8 cellular contexts compared by ENCODE assay signal in the genomic region with DNA sequence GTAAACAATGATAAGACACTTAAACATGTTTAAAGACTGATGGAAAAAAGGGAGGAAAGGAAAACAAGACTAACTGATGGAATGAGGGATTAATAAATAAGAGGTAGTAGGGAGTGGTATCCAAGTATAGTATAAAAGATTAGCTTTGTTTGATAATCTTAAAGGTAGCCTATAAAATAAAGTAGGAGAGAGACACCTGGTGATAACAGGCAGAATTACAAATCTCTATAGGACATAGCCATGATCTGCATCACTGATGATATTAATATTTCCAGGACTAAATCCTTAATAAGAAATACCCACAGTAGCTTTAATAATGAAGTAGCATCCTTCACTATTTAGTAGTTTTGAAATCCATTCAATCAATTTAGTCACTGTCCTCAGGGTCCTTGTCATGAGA. TPM values are rescaled to one million over a fixed set of nuclear protein-coding genes. Genes with fewer than 3 reads are reported as not detected.
DNase-seq lines count a peak whose midpoint lies in the region; ATAC-seq, FAIRE-seq and TF ChIP-seq lines count a peak whose summit lies in the region.

No MANE protein-coding gene starts in this region.

- no peak overlapping the region for H3K4me3 ChIP-seq in GM12875 (ENCODE audit: low read depth, low read length)

- intact Hi-C loops in posterior cingulate gyrus (cut with DNase I), result loop anchor here (1.0 kb wide), 1 partner anchor 72 kb away; no protein-coding TSS in a partner anchor

- no peak for ATAC-seq in HG02763 (IDR thresholded peaks at IDR 0.05; ENCODE audit: unreplicated experiment)

- TF ChIP-seq CTCF in AG09319 (IDR thresholded peaks at IDR 0.05; ENCODE audit: low read depth, low read length) (peak; percentile 46), GM12875 (IDR thresholded peaks at IDR 0.05; ENCODE audit: borderline replicate concordance, insufficient read depth, low read depth, low read length) (0 out of 2 replicates have a peak, but pooled peaks have one; percentile 21)

- TF ChIP-seq POLR2A in GM12891 (IDR thresholded peaks at IDR 0.05; ENCODE audit: low read depth, low read length), result no peak

- FAIRE-seq in RCC 7860 (lab: Jason Lieb, UNC) (no peak), GM12891 (lab: Jason Lieb, UNC) (no peak)

- DNase-seq in AG09319 (ENCODE audit: extremely low read depth, low read depth) (no peak), RCC 7860 (ENCODE audit: low spot score) (peak; percentile 10), fibroblast of peridontal ligament (ENCODE audit: extremely low read depth) (peak; percentile 75), renal cortical epithelial cell (ENCODE audit: low read depth) (peak; percentile 62), GM12891 (ENCODE audit: insufficient read length, low spot score) (no peak), posterior cingulate gyrus (no peak)

TF ChIP-seq in GM12891, 5 proteins besides CTCF, POLR2A, EP300 and RAD21:
- no peak for TF ChIP-seq TAF1 (IDR thresholded peaks at IDR 0.05; ENCODE audit: low read depth, low read length)
- TF ChIP-seq SPI1 (IDR thresholded peaks at IDR 0.05; ENCODE audit: low read depth, low read length), result no peak

RNA-seq across cellular contexts. Expression of a gene that starts 30.4 kb away (rescaled TPM):
- total RNA-seq in renal cortical epithelial cell, result 0.94 and 29.0 TPM in 2 replicates
- polyA plus RNA-seq in GM12891 (2012; ENCODE audit: low read depth, missing spikeins), result 26.9 TPM

RNA-seq across cellular contexts. Expression of a gene that starts 31.9 kb away (rescaled TPM):
- 114 and 178 TPM in 2 replicates for total RNA-seq in renal cortical epithelial cell
- polyA plus RNA-seq in GM12891 (2012; ENCODE audit: low read depth, missing spikeins), result 20.1 TPM

Comparison
In these comparisons a context has a peak if more than half of its experiments do, and no peak if none do; other contexts are left out.
1. DNase-seq: peak in RCC 7860 (single experiment), fibroblast of peridontal ligament (single experiment) and renal cortical epithelial cell (single experiment); none in AG09319 (single experiment), GM12891 (single experiment) and posterior cingulate gyrus (0 of 10).